18 cellular contexts compared by ENCODE assay signal in genomic region chrX:148723551-148723950, GRCh38.
"Had no signal": no experiment of that assay in that cellular context is flagged by ENCODE, and none has a peak within 500 bp of the region (broad histone marks: within the 10 kb centered on the region; RNA-seq: fewer than 3 reads in every experiment).

No MANE protein-coding gene starts in this region.

- DNase-seq: cortex of kidney; effector memory CD8-positive, alpha-beta T cell; erythroblast; esophagus squamous epithelium; left ventricle myocardium superior; lower lobe of right lung; natural killer cell; occipital lobe; ovary; right lobe of liver; small intestine; stimulated activated CD4-positive, alpha-beta T cell treated with anti-CD3 and anti-CD28 coated beads, Interleukin-15, amount 100 ng/mL, for 24 hours; stimulated activated CD4-positive, alpha-beta T cell treated with anti-CD3 and anti-CD28 coated beads, Interleukin-2, amount 100 ng/mL, for 48 hours; stimulated activated naive CD4-positive, alpha-beta T cell; stimulated activated naive CD8-positive, alpha-beta T cell treated with anti-CD3 and anti-CD28 coated beads, Interleukin-15, amount 100 ng/mL, for 72 hours; transverse colon; upper lobe of right lung; uterus had no signal

- ATAC-seq: effector memory CD8-positive, alpha-beta T cell; left ventricle myocardium superior; lower lobe of right lung; natural killer cell; right lobe of liver; stimulated activated naive CD8-positive, alpha-beta T cell treated with anti-CD3 and anti-CD28 coated beads, Interleukin-15, amount 100 ng/mL, for 72 hours; upper lobe of right lung had no signal
